ENCODE assay signal across 8 cellular contexts in genomic region chrX:112841114-112841819, GRCh38. TPM values are rescaled to one million over a fixed set of nuclear protein-coding genes. Genes with fewer than 3 reads are reported as not detected.
DNase-seq lines count a peak whose midpoint lies in the region; ATAC-seq, FAIRE-seq and TF ChIP-seq lines count a peak whose summit lies in the region.

No MANE protein-coding gene starts in this region.

- H3K4me2 ChIP-seq in BLaER1 treated with 17β-estradiol and CSF1 and Interleukin-3, amounts not matched to agents 10 nM and 100 nM = peak overlapping the region; percentile 44 to 76 (median 53); a peak in 21 of 22 replicates
- peak overlapping the region; percentile 60 to 93 for H3K4me2 ChIP-seq in H1 (ENCODE audit: insufficient read depth in 1 of 2, low read depth in 2 of 2, low read length in 2 of 2)

- H3K79me2 ChIP-seq in H1 (ENCODE audit: control insufficient read depth in 1 of 2, insufficient read depth in 2 of 2, low read length in 2 of 2) = no peaks in the 10 kb centered on the region

- H3K18ac ChIP-seq in H1 (ENCODE audit: extremely low read depth, low read length) = no peak overlapping the region; the same call in 1 of the 2 replicates

- no peak for TF ChIP-seq EP300 in H1 (IDR thresholded peaks at IDR 0.05; ENCODE audit: borderline replicate concordance in 1 of 2, low read depth in 2 of 2, low read length in 2 of 2)

- peak overlapping the region; percentile 90 for H2AFZ ChIP-seq in H1 (ENCODE audit: low read length)

- no peak for TF ChIP-seq RAD21 in H1 (IDR thresholded peaks at IDR 0.05 in 1 of 2, conservative IDR thresholded peaks at IDR 0.05 in 1 of 2; ENCODE audit: low read depth in 2 of 2, low read length in 2 of 2)

- CTCF ChIA-PET in H1 (lab: Charles Lee; ENCODE audit: partially characterized antibody) = interaction anchor here (1.0 kb wide), 1 partner anchor 13 kb away, joined by 3 read pairs; no protein-coding TSS in a partner anchor

- no peak overlapping the region for H2BK12ac ChIP-seq in H1 (ENCODE audit: low read depth, low read length)

- no peaks in the 10 kb centered on the region; the same call in 1 of the 2 replicates for H3K23me2 ChIP-seq in H1 (ENCODE audit: low read depth, low read length)

- no peak for TF ChIP-seq CTCF in H1 (IDR thresholded peaks at IDR 0.05; ENCODE audit: control extremely low read depth in 1 of 3, insufficient read depth in 1 of 3, low read depth in 1 of 3, low read length in 3 of 3)

- H2BK15ac ChIP-seq in H1 (ENCODE audit: low read length) = no peak overlapping the region

- peak overlapping the region; percentile 64 to 79 (median 73) for H3K4me3 ChIP-seq in BLaER1 treated with 17β-estradiol and CSF1 and Interleukin-3, amounts not matched to agents 10 nM and 100 nM
- H3K4me3 ChIP-seq in H1 (ENCODE audit: extremely low read depth in 1 of 4, insufficient read depth in 2 of 4, low read depth in 3 of 4, low read length in 4 of 4) (peak overlapping the region; percentile 74 to 90 (median 82)), mesodermal cell (ENCODE audit: extremely low read depth, insufficient read depth, low read length, poor library complexity, severe bottlenecking) (peak overlapping the region; percentile 56)

- H3K4ac ChIP-seq in H1 (replicated peaks; ENCODE audit: insufficient read length, low read depth, low read length) = no peak overlapping the region

- H2BK5ac ChIP-seq in H1 (ENCODE audit: low read depth, low read length) = no peak overlapping the region

- no peak overlapping the region for H4K91ac ChIP-seq in H1 (replicated peaks; ENCODE audit: insufficient read length, low read length)

- H3K4me1 ChIP-seq in BLaER1 treated with 17β-estradiol and CSF1 and Interleukin-3, amounts not matched to agents 10 nM and 100 nM = peaks cover 3 to 26% (median 16%) of the 10 kb centered on the region in 10 experiments; a peak in 14 of 20 replicates
- H3K4me1 ChIP-seq in H1 (replicated peaks in 1 of 4; ENCODE audit: control insufficient read depth in 3 of 4, insufficient read depth in 4 of 4, low read length in 3 of 4) = no peaks in the 10 kb centered on the region; a peak in 1 of 7 replicates
- peaks cover 13% of the 10 kb centered on the region for H3K4me1 ChIP-seq in mesodermal cell (ENCODE audit: control insufficient read depth, insufficient read depth, low read length, poor library complexity, severe bottlenecking)

- no peak overlapping the region for H4K5ac ChIP-seq in H1 (ENCODE audit: insufficient read length, low read depth, low read length)

- peak overlapping the region; percentile 59 to 85 (median 82); a peak in 21 of 22 replicates for H3K9ac ChIP-seq in BLaER1 treated with 17β-estradiol and CSF1 and Interleukin-3, amounts not matched to agents 10 nM and 100 nM
- peak overlapping the region in 1 of 4 experiments; percentile 60; a peak in 2 of 7 replicates for H3K9ac ChIP-seq in H1 (replicated peaks in 1 of 4; ENCODE audit: extremely low read depth in 1 of 4, low read depth in 3 of 4, low read length in 3 of 4)

- no peaks in the 10 kb centered on the region for H3K36me3 ChIP-seq in BLaER1 treated with 17β-estradiol and CSF1 and Interleukin-3, amounts not matched to agents 10 nM and 100 nM
- H3K36me3 ChIP-seq in H1 (ENCODE audit: control insufficient read depth in 2 of 4, insufficient read depth in 4 of 4, low read length in 3 of 4) (no peaks in the 10 kb centered on the region), mesodermal cell (ENCODE audit: control insufficient read depth, insufficient read depth, low read length) (no peaks in the 10 kb centered on the region)

- POLR2A ChIA-PET in H1 (lab: Charles Lee; ENCODE audit: partially characterized antibody) = interaction anchor here (0.5 to 1.2 kb wide), 4 partner anchors 29 to 123 kb away, joined by 3 to 4 read pairs (median 4); no protein-coding TSS in a partner anchor

- no peaks in the 10 kb centered on the region for H3K79me1 ChIP-seq in H1 (ENCODE audit: low read depth, low read length)

- no peak overlapping the region for H2AK5ac ChIP-seq in H1 (ENCODE audit: low read depth, low read length)

- peaks cover 0 to 17% (median 4%) of the 10 kb centered on the region in 11 experiments; a peak in 4 of 22 replicates for H3K9me3 ChIP-seq in BLaER1 treated with 17β-estradiol and CSF1 and Interleukin-3, amounts not matched to agents 10 nM and 100 nM (replicated peaks in 1 of 11)
- no peaks in the 10 kb centered on the region for H3K9me3 ChIP-seq in H1 (ENCODE audit: insufficient read depth in 2 of 2, low read depth in 1 of 2, low read length in 1 of 2)
- H3K9me3 ChIP-seq in mesodermal cell (ENCODE audit: control insufficient read depth, low read length) = no peaks in the 10 kb centered on the region

- TF ChIP-seq POLR2A in H1 (IDR thresholded peaks at IDR 0.05; ENCODE audit: control extremely low read depth in 1 of 2, low read depth in 2 of 2, low read length in 2 of 2) = no peak

- H3K27me3 ChIP-seq in BLaER1 treated with 17β-estradiol and CSF1 and Interleukin-3, amounts not matched to agents 10 nM and 100 nM = peaks cover 72 to 100% (median 98%) of the 10 kb centered on the region in 11 experiments
- H3K27me3 ChIP-seq in H1 (replicated peaks in 1 of 4; ENCODE audit: control insufficient read depth in 3 of 4, extremely low read depth in 1 of 4, insufficient read depth in 3 of 4, low read length in 3 of 4) = peaks cover 5 to 21% (median 17%) of the 10 kb centered on the region in 4 experiments

- no peak overlapping the region for H3K56ac ChIP-seq in H1 (replicated peaks; ENCODE audit: insufficient read length, low read depth, low read length)

- H4K20me1 ChIP-seq in BLaER1 treated with 17β-estradiol and CSF1 and Interleukin-3, amounts not matched to agents 10 nM and 100 nM = no peaks in the 10 kb centered on the region; a peak in 1 of 22 replicates
- H4K20me1 ChIP-seq in H1 (replicated peaks in 1 of 2; ENCODE audit: control insufficient read depth in 1 of 2, insufficient read depth in 2 of 2, low read length in 2 of 2) = no peaks in the 10 kb centered on the region

- WGBS in H1 (ENCODE audit: extremely low coverage in 1 of 2, insufficient coverage in 1 of 2, insufficient read length in 1 of 2, insufficient replicate concordance in 2 of 2, low coverage in 1 of 2, low lambda C conversion rate in 2 of 2, missing lambda C conversion rate in 1 of 2), 2 experiments = 22% methylated on average over 8 of the region's 46 CpGs; no CpG with 5 or more reads in 1 of the 2 experiments
- 20% methylated on average over 6 of the region's 46 CpGs; no CpG with 5 or more reads in 1 of the 2 experiments for WGBS in mesodermal cell (ENCODE audit: insufficient coverage in 2 of 2), 2 experiments

- H3K23ac ChIP-seq in H1 (ENCODE audit: insufficient read length) = no peak overlapping the region

- ATAC-seq in GM19397 (IDR thresholded peaks at IDR 0.05; ENCODE audit: unreplicated experiment) (peak; percentile 90), HG03558 (IDR thresholded peaks at IDR 0.05; ENCODE audit: extremely low read depth, unreplicated experiment) (peak; percentile 87)

- peak overlapping the region; percentile 3 to 86 (median 80); a peak in 20 of 22 replicates for H3K27ac ChIP-seq in BLaER1 treated with 17β-estradiol and CSF1 and Interleukin-3, amounts not matched to agents 10 nM and 100 nM
- H3K27ac ChIP-seq in H1 (ENCODE audit: low read depth, low read length) (no peak overlapping the region), mesodermal cell (ENCODE audit: low read depth, low read length, severe bottlenecking) (peak overlapping the region; percentile 81)

- no peak for FAIRE-seq in H1 (lab: Jason Lieb, UNC)

- H2BK120ac ChIP-seq in H1 (replicated peaks; ENCODE audit: low read depth, low read length) = no peak overlapping the region

- peak overlapping the region; percentile 74; the same call in 1 of the 2 replicates for H4K8ac ChIP-seq in H1 (ENCODE audit: extremely low read depth, insufficient read depth, low read length)

- no peak overlapping the region for H3K14ac ChIP-seq in H1 (ENCODE audit: insufficient read length)

- H2BK20ac ChIP-seq in H1 (ENCODE audit: low read length) = no peak overlapping the region

- DNase-seq in NCI-H748 (lab: John Stamatoyannopoulos, UW; ENCODE audit: unreplicated experiment) = peak; percentile 89
- peak; percentile 51 to 53 for DNase-seq in activated CD8-positive, alpha-beta memory T cell treated with anti-CD3 and anti-CD28 coated beads for 4 hours (ENCODE audit: low read depth in 2 of 2)
- DNase-seq in H1 (ENCODE audit: low read depth in 1 of 2, low spot score in 2 of 2) = peak; percentile 50 to 76
- peak; percentile 32 for DNase-seq in stimulated activated CD8-positive, alpha-beta memory T cell treated with anti-CD3 and anti-CD28 coated beads, Interleukin-15, amount 100 ng/mL, for 1 hour (ENCODE audit: low read depth)

TF ChIP-seq in H1, 55 proteins besides CTCF, POLR2A, EP300 and RAD21:
- TF ChIP-seq TCF12 (IDR thresholded peaks at IDR 0.05; ENCODE audit: low read depth, low read length) (no peak), HDAC2 (IDR thresholded peaks at IDR 0.05; ENCODE audit: borderline replicate concordance in 1 of 2, low read depth in 2 of 2, low read length in 2 of 2) (no peak), BRCA1 (IDR thresholded peaks at IDR 0.05; ENCODE audit: low read depth, low read length) (no peak), SP4 (IDR thresholded peaks at IDR 0.05; ENCODE audit: low read length) (no peak), SAP30 (IDR thresholded peaks at IDR 0.05; ENCODE audit: insufficient read depth, insufficient replicate concordance, low read length) (no peak), SP1 (IDR thresholded peaks at IDR 0.05; ENCODE audit: low read depth, low read length) (peak; percentile 72), BACH1 (IDR thresholded peaks at IDR 0.05; ENCODE audit: low read length) (peak; percentile 38; the same call in 1 of the 2 replicates), SP2 (IDR thresholded peaks at IDR 0.05; ENCODE audit: low read length) (peak; percentile 39; the same call in 1 of the 2 replicates), GABPA (IDR thresholded peaks at IDR 0.05; ENCODE audit: borderline replicate concordance, insufficient read depth, low read length) (no peak), NANOG (IDR thresholded peaks at IDR 0.05; ENCODE audit: insufficient read depth, low read depth, low read length, poor library complexity, severe bottlenecking) (no peak), MAFK (IDR thresholded peaks at IDR 0.05; ENCODE audit: low read depth, low read length) (no peak)

RNA-seq across cellular contexts. Expression of gene AMOT, which starts 0.6 kb away (rescaled TPM):
- 7.1 and 7.9 TPM in 2 replicates for total RNA-seq in H1 (2021; fragmentation: NEBNext Ultra II Directional; extraction: Animal tissue kit (Norgen Biotek cat#: 25700))
- 2.3 and 3.3 TPM in 2 replicates for polyA plus RNA-seq in H1 (2011; rRNA removed)
- polyA plus RNA-seq in H1 (2011; cell fraction: cytosol; rRNA removed) = 1.9 TPM
- 7.4 TPM for polyA plus RNA-seq in H1 (2011; cell fraction: nucleus; rRNA removed)
- 3.1 to 5.7 TPM (median 4.1 TPM) in 4 replicates for polyA plus RNA-seq in H1 (2012, experiment 1 of 2)
- polyA plus RNA-seq in H1 (2012, experiment 2 of 2) = 0.22 TPM
- 3.2 TPM for polyA plus RNA-seq in H1 (2013, experiment 1 of 2)
- polyA plus RNA-seq in H1 (2013, experiment 2 of 2) = 2.6 TPM
- 8.9 and 10.2 TPM in 2 replicates for polyA minus RNA-seq in H1 (2011; rRNA and poly(A)+ RNA removed)
- 5.0 TPM for polyA minus RNA-seq in H1 (2011; cell fraction: cytosol; rRNA and poly(A)+ RNA removed)
- polyA minus RNA-seq in H1 (2011; cell fraction: nucleus; rRNA and poly(A)+ RNA removed) = 3.8 TPM
- 30.7 TPM for polyA plus RNA-seq in mesodermal cell (2013, experiment 1 of 2)
- polyA plus RNA-seq in mesodermal cell (2013, experiment 2 of 2) = 22.6 TPM

Comparison
In these comparisons a context has a peak if more than half of its experiments do, and no peak if none do; other contexts are left out.
1. DNase-seq: peak in every context shown above with its lines; median percentile 89 in NCI-H748; 63 in H1; 52 in activated CD8-positive, alpha-beta memory T cell treated with anti-CD3 and anti-CD28 coated beads for 4 hours; 32 in stimulated activated CD8-positive, alpha-beta memory T cell treated with anti-CD3 and anti-CD28 coated beads, Interleukin-15, amount 100 ng/mL, for 1 hour.